ENCODE assay signal across 22 cellular contexts in the genomic region with DNA sequence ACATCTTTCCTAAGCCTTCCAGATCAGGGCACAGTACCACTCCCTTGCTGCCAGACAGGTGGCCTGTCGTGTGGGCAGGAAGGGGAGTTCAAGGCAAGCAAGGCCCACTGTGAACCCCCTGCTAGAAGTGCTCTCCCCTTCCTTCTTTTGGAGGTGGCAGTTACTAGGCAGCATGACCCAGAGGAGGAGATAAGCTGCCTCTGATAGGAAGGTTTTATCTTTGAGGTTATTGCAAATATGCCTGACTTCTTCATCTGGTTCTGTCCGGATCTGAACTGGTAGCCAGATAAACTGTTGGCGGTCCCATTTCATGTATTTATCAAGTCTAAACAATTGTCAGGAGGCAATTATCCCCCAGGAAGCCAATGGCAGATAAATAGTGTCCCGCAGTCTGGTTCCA.
A peak's percentile ranks its signal among the peaks of the same experiment; 100 is the strongest.
DNase-seq lines count a peak whose midpoint lies in the region; ATAC-seq and TF ChIP-seq lines count a peak whose summit lies in the region.
"Had no signal": no experiment of that assay in that cellular context is flagged by ENCODE, and none has a peak within 500 bp of the region (broad histone marks: within the 10 kb centered on the region; RNA-seq: fewer than 3 reads in every experiment).

No MANE protein-coding gene starts in this region.

- no peak for TF ChIP-seq POLR2A in esophagus muscularis mucosa (IDR thresholded peaks at IDR 0.05; ENCODE audit: low read depth)
- no peak for TF ChIP-seq POLR2A in vagina (IDR thresholded peaks at IDR 0.05)

- H3K4me3 Mint-ChIP-seq in progenitor cell of endocrine pancreas (ENCODE audit: low read depth) = no peak overlapping the region
- H3K4me3 Mint-ChIP-seq in CD4-positive, alpha-beta memory T cell = no peak overlapping the region
- H3K4me3 Mint-ChIP-seq: activated CD4-positive, alpha-beta memory T cell treated with anti-CD3 and anti-CD28 coated beads, Interleukin-2, amount 10 ng/mL, durations not matched to agents 7 days and 5 days had no signal

- H3K9me3 Mint-ChIP-seq in progenitor cell of endocrine pancreas (ENCODE audit: low read depth) = no peaks in the 10 kb centered on the region
- no peaks in the 10 kb centered on the region for H3K9me3 Mint-ChIP-seq in CD4-positive, alpha-beta memory T cell
- H3K9me3 Mint-ChIP-seq: activated CD4-positive, alpha-beta memory T cell treated with anti-CD3 and anti-CD28 coated beads, Interleukin-2, amount 10 ng/mL, durations not matched to agents 7 days and 5 days had no signal

- POLR2A ChIA-PET in CD4-positive, alpha-beta memory T cell (lab: Charles Lee; ENCODE audit: partially characterized antibody) = no interaction called here

- DNase-seq in right cardiac atrium = no peak
- no peak for DNase-seq in cardiac septum (ENCODE audit: low spot score)
- no peak for DNase-seq in esophagus muscularis mucosa (ENCODE audit: extremely low spot score)
- no peak for DNase-seq in progenitor cell of endocrine pancreas (ENCODE audit: low spot score, unreplicated experiment)
- DNase-seq in vagina (ENCODE audit: extremely low spot score in 2 of 2) = no peak
- DNase-seq in CD4-positive, alpha-beta memory T cell = no peak
- DNase-seq: activated CD4-positive, alpha-beta memory T cell treated with anti-CD3 and anti-CD28 coated beads, Interleukin-2, amount 10 ng/mL, durations not matched to agents 7 days and 5 days; central memory CD4-positive, alpha-beta T cell; COR-L47; DMS79; dorsolateral prefrontal cortex; foreskin melanocyte; NCI-H1105; NCI-H2081 treated with DMSO at 0.1 percent for 48 hours; stimulated activated CD8-positive, alpha-beta memory T cell treated with anti-CD3 and anti-CD28 coated beads, Interleukin-4, amount 100 ng/mL, for 48 hours had no signal

- H3K4me1 Mint-ChIP-seq in progenitor cell of endocrine pancreas (ENCODE audit: low read depth) = peaks cover 12% of the 10 kb centered on the region
- peaks cover 3 to 13% (median 9%) of the 10 kb centered on the region in 4 donors for H3K4me1 Mint-ChIP-seq in CD4-positive, alpha-beta memory T cell

- peaks cover 60% of the 10 kb centered on the region for H3K27me3 Mint-ChIP-seq in progenitor cell of endocrine pancreas
- peaks cover 18 to 33% of the 10 kb centered on the region in 2 donors for H3K27me3 Mint-ChIP-seq in CD4-positive, alpha-beta memory T cell

- H3K36me3 Mint-ChIP-seq in progenitor cell of endocrine pancreas (ENCODE audit: insufficient read depth) = no peaks in the 10 kb centered on the region
- H3K36me3 Mint-ChIP-seq in CD4-positive, alpha-beta memory T cell = no peaks in the 10 kb centered on the region
- H3K36me3 Mint-ChIP-seq: activated naive CD8-positive, alpha-beta T cell had no signal

- H3K27me3 ChIP-seq in right cardiac atrium (ENCODE audit: control insufficient read depth, insufficient read depth) (no peaks in the 10 kb centered on the region), esophagus muscularis mucosa (no peaks in the 10 kb centered on the region), vagina (no peaks in the 10 kb centered on the region)
- no peaks in the 10 kb centered on the region for H3K27me3 ChIP-seq in CD4-positive, alpha-beta memory T cell (ENCODE audit: insufficient read depth, low read length)
- H3K27me3 ChIP-seq: ascending aorta, dorsolateral prefrontal cortex had no signal

- H3K36me3 ChIP-seq in esophagus muscularis mucosa = no peaks in the 10 kb centered on the region
- no peaks in the 10 kb centered on the region for H3K36me3 ChIP-seq in vagina
- H3K36me3 ChIP-seq in CD4-positive, alpha-beta memory T cell (ENCODE audit: insufficient read depth, low read length) = no peaks in the 10 kb centered on the region
- H3K36me3 ChIP-seq: ascending aorta, neutrophil, prostate gland had no signal

- TF ChIP-seq EP300 in esophagus muscularis mucosa (IDR thresholded peaks at IDR 0.05) = no peak

- peak overlapping the region; percentile 39 for H3K27ac ChIP-seq in right cardiac atrium (ENCODE audit: low read length)
- H3K27ac ChIP-seq in esophagus muscularis mucosa (replicated peaks in 1 of 4) = peak overlapping the region; percentile 32 to 63 (median 53)
- H3K27ac ChIP-seq in vagina = peak overlapping the region; percentile 64
- H3K27ac ChIP-seq in CD4-positive, alpha-beta memory T cell (ENCODE audit: low read depth, low read length) = no peak overlapping the region
- H3K27ac ChIP-seq: ascending aorta, neutrophil, prostate gland had no signal

- H3K4me1 ChIP-seq in right cardiac atrium (ENCODE audit: control insufficient read depth, insufficient read depth, low read length) (no peaks in the 10 kb centered on the region), esophagus muscularis mucosa (peaks cover 5 to 40% (median 34%) of the 10 kb centered on the region in 4 donors), vagina (peaks cover 44% of the 10 kb centered on the region)
- H3K4me1 ChIP-seq in CD4-positive, alpha-beta memory T cell (ENCODE audit: insufficient read depth, low read length) = peaks cover 6% of the 10 kb centered on the region
- H3K4me1 ChIP-seq: prostate gland had no signal

- peak overlapping the region; percentile 35 for H3K27ac Mint-ChIP-seq in progenitor cell of endocrine pancreas
- H3K27ac Mint-ChIP-seq in CD4-positive, alpha-beta memory T cell = peak overlapping the region in 1 of 7 donors; percentile 37
- H3K27ac Mint-ChIP-seq: activated CD4-positive, alpha-beta memory T cell treated with anti-CD3 and anti-CD28 coated beads, Interleukin-2, amount 10 ng/mL, durations not matched to agents 7 days and 5 days; activated naive CD8-positive, alpha-beta T cell had no signal

- WGBS in right cardiac atrium = 62% methylated on average over 4 of the region's 4 CpGs
- WGBS in esophagus muscularis mucosa = 91% methylated on average over 3 of the region's 4 CpGs

- H3K9me3 ChIP-seq in right cardiac atrium (ENCODE audit: control insufficient read depth, low read length) (no peaks in the 10 kb centered on the region), esophagus muscularis mucosa (no peaks in the 10 kb centered on the region), vagina (no peaks in the 10 kb centered on the region)
- H3K9me3 ChIP-seq in CD4-positive, alpha-beta memory T cell (ENCODE audit: control insufficient read depth in 1 of 2, low read length in 2 of 2) = no peaks in the 10 kb centered on the region
- H3K9me3 ChIP-seq: ascending aorta, neutrophil, prostate gland had no signal

- CTCF ChIA-PET in CD4-positive, alpha-beta memory T cell (lab: Charles Lee; ENCODE audit: partially characterized antibody) = interaction anchor here (1.1 to 4.1 kb wide), 7 partner anchors 11 to 35 kb away, joined by 3 to 23 read pairs (median 3); no protein-coding TSS in a partner anchor

- ATAC-seq in right cardiac atrium = no peak
- ATAC-seq in GM18868 (IDR thresholded peaks at IDR 0.05; ENCODE audit: unreplicated experiment) = no peak
- no peak for ATAC-seq in GM21515 (IDR thresholded peaks at IDR 0.05; ENCODE audit: unreplicated experiment)

- intact Hi-C loops in right cardiac atrium (cut with DNase I) (loop anchor here in 2 of 4 donors (5.0 to 10.0 kb wide), 2 partner anchors 822 to 824 kb away; no protein-coding TSS in a partner anchor), cardiac septum (cut with DNase I) (loop anchor here (2.0 to 10.0 kb wide), 4 partner anchors 148 to 934 kb away; a partner anchor contains a TSS), esophagus muscularis mucosa (cut with DNase I) (loop anchor here (5.0 to 10.0 kb wide), 2 partner anchors 162 to 824 kb away; no protein-coding TSS in a partner anchor), vagina (cut with DNase I) (no loop called here)
- intact Hi-C loops in CD4-positive, alpha-beta memory T cell (cut with micrococcal nuclease) = loop anchor here (5.0 kb wide), 2 partner anchors 822 to 932 kb away; no protein-coding TSS in a partner anchor

- H3K4me3 ChIP-seq in right cardiac atrium (ENCODE audit: low read length) = no peak overlapping the region
- H3K4me3 ChIP-seq in esophagus muscularis mucosa = peak overlapping the region in 1 of 4 donors; percentile 9
- H3K4me3 ChIP-seq in vagina = no peak overlapping the region
- no peak overlapping the region for H3K4me3 ChIP-seq in CD4-positive, alpha-beta memory T cell (ENCODE audit: low read length in 2 of 2)
- H3K4me3 ChIP-seq: ascending aorta, lung, prostate gland had no signal

- TF ChIP-seq CTCF in esophagus muscularis mucosa (IDR thresholded peaks at IDR 0.05) (no peak), progenitor cell of endocrine pancreas (IDR thresholded peaks at IDR 0.05; ENCODE audit: unreplicated experiment) (no peak), vagina (IDR thresholded peaks at IDR 0.05) (no peak)
